In the genomic region with DNA sequence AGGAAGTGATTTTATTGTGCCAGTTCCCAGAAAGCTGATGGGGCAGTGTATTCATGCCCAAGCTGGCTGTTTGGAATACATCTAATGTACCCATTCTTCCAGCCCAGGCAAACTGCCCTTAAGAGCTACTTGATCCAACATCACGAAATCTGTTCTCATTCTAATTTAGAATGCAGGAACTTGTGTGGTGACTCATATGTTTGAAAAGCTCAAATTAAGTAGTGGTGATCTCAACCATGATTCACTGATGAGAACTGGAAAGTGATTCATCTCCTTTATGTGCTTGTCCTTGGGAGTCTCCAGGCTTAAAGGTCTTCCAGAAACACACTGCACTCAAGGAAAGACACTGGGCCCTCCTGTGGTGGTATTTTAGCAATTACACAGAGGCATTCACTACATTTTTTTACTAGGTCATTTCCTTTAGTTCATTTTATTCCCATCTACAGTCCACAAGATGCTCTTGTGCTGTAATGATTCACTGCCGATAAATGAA, we compare ENCODE assay signal across 1 cellular context.
TF ChIP-seq lines count a peak whose summit lies in the region.

No MANE protein-coding gene starts in this region.

TF ChIP-seq in SK-N-SH treated with all-trans-retinoic acid at 6 μM for 48 hours, 23 proteins besides CTCF, POLR2A, EP300 and RAD21 (continued from another document):
- TF ChIP-seq, protein P1, sequence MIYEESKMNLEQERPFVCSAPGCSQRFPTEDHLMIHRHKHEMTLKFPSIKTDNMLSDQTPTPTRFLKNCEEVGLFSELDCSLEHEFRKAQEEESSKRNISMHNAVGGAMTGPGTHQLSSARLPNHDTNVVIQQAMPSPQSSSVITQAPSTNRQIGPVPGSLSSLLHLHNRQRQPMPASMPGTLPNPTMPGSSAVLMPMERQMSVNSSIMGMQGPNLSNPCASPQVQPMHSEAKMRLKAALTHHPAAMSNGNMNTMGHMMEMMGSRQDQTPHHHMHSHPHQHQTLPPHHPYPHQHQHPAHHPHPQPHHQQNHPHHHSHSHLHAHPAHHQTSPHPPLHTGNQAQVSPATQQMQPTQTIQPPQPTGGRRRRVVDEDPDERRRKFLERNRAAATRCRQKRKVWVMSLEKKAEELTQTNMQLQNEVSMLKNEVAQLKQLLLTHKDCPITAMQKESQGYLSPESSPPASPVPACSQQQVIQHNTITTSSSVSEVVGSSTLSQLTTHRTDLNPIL (CRISPR knock-in tag; IDR thresholded peaks at IDR 0.05; ENCODE audit: low read depth): peak; percentile 94
- peak; percentile 52; the same call in 1 of the 2 replicates for TF ChIP-seq TOX (CRISPR knock-in tag; IDR thresholded peaks at IDR 0.05; ENCODE audit: borderline replicate concordance)
- TF ChIP-seq RARB (CRISPR knock-in tag; IDR thresholded peaks at IDR 0.05): no peak
- TF ChIP-seq CSDC2 (CRISPR knock-in tag; IDR thresholded peaks at IDR 0.05): no peak
- TF ChIP-seq, protein P2, sequence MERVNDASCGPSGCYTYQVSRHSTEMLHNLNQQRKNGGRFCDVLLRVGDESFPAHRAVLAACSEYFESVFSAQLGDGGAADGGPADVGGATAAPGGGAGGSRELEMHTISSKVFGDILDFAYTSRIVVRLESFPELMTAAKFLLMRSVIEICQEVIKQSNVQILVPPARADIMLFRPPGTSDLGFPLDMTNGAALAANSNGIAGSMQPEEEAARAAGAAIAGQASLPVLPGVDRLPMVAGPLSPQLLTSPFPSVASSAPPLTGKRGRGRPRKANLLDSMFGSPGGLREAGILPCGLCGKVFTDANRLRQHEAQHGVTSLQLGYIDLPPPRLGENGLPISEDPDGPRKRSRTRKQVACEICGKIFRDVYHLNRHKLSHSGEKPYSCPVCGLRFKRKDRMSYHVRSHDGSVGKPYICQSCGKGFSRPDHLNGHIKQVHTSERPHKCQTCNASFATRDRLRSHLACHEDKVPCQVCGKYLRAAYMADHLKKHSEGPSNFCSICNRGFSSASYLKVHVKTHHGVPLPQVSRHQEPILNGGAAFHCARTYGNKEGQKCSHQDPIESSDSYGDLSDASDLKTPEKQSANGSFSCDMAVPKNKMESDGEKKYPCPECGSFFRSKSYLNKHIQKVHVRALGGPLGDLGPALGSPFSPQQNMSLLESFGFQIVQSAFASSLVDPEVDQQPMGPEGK (CRISPR knock-in tag; IDR thresholded peaks at IDR 0.05; ENCODE audit: borderline replicate concordance): no peak
- TF ChIP-seq ESRRG (CRISPR knock-in tag; IDR thresholded peaks at IDR 0.05): no peak
